28 cellular contexts compared by ENCODE assay signal in the genomic region with DNA sequence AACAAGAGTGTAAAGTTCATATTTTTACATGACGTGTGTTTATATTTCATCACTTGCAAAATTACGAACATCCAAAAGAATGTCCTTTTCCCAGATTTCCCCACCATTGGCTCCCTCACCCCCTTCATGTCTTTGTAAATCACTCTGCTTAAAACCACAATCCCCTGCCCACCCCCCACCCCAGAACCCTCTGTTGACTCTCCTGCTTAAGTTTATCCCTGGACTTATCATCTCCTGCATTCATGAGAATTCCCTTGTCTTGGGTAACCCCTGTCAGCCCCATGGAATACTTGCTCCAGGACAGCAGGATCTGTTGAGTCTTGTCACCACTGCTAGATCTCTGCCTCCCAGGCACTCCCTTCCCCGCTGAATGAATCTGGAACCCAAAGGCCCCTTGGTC.
DNase-seq lines count a peak whose midpoint lies in the region; TF ChIP-seq lines count a peak whose summit lies in the region.
"Had no signal": no experiment of that assay in that cellular context is flagged by ENCODE, and none has a peak within 500 bp of the region (broad histone marks: within the 10 kb centered on the region; RNA-seq: fewer than 3 reads in every experiment).

No MANE protein-coding gene starts in this region.

- H3K36me3 ChIP-seq in hepatocyte (replicated peaks; ENCODE audit: insufficient read depth, low read depth) (no peaks in the 10 kb centered on the region), tibial artery (peaks cover 74 to 96% (median 90%) of the 10 kb centered on the region in 3 donors), A673 (ENCODE audit: insufficient read depth, low read length, poor library complexity, severe bottlenecking) (no peaks in the 10 kb centered on the region)
- H3K36me3 ChIP-seq: neutrophil had no signal

- peak overlapping the region; percentile 75 for H3K27ac Mint-ChIP-seq in endothelial cell (ENCODE audit: unreplicated experiment)
- H3K27ac Mint-ChIP-seq: activated CD4-positive, alpha-beta T cell treated with anti-CD3 and anti-CD28 coated beads for 36 hours; activated CD8-positive, alpha-beta T cell treated with anti-CD3 and anti-CD28 coated beads for 36 hours; naive B cell had no signal

- H4K20me1 ChIP-seq in hepatocyte (ENCODE audit: insufficient read depth, poor library complexity, severe bottlenecking), result no peaks in the 10 kb centered on the region

- no peaks in the 10 kb centered on the region for H3K9me3 Mint-ChIP-seq in endothelial cell (ENCODE audit: unreplicated experiment)
- H3K9me3 Mint-ChIP-seq: activated CD8-positive, alpha-beta T cell treated with anti-CD3 and anti-CD28 coated beads for 36 hours had no signal

- H3K4me1 ChIP-seq in hepatocyte (ENCODE audit: insufficient read depth), result peaks cover 18% of the 10 kb centered on the region
- H3K4me1 ChIP-seq in tibial artery, result peaks cover 0 to 10% (median 0%) of the 10 kb centered on the region in 4 donors
- H3K4me1 ChIP-seq in A673 (ENCODE audit: insufficient read depth, low read length, poor library complexity, severe bottlenecking), result no peaks in the 10 kb centered on the region
- H3K4me1 ChIP-seq: stomach had no signal

- intact Hi-C loops in tibial artery (cut with DNase I; ENCODE audit: low total_unique reads), result no loop called here
- intact Hi-C loops in A673 (cut with micrococcal nuclease; ENCODE audit: unreplicated experiment), result no loop called here

- no peak overlapping the region for H2AFZ ChIP-seq in hepatocyte

- H3K27me3 Mint-ChIP-seq in endothelial cell (ENCODE audit: unreplicated experiment), result peaks cover 28% of the 10 kb centered on the region

- H3K9me3 ChIP-seq in hepatocyte (ENCODE audit: low read depth) (no peaks in the 10 kb centered on the region), tibial artery (no peaks in the 10 kb centered on the region), A673 (ENCODE audit: low read depth, low read length, poor library complexity, severe bottlenecking) (no peaks in the 10 kb centered on the region)
- H3K9me3 ChIP-seq: neutrophil, stomach, tibial nerve had no signal

- H3K36me3 Mint-ChIP-seq in endothelial cell (ENCODE audit: low read depth, unreplicated experiment), result peaks cover 91% of the 10 kb centered on the region
- H3K36me3 Mint-ChIP-seq: naive B cell had no signal

- no peaks in the 10 kb centered on the region for H3K79me2 ChIP-seq in hepatocyte

- no peak overlapping the region for H3K4me3 Mint-ChIP-seq in endothelial cell (ENCODE audit: unreplicated experiment)
- H3K4me3 Mint-ChIP-seq: activated CD4-positive, alpha-beta T cell treated with anti-CD3 and anti-CD28 coated beads for 36 hours; activated CD8-positive, alpha-beta T cell treated with anti-CD3 and anti-CD28 coated beads for 36 hours; naive B cell had no signal

- BruUV-seq in A673 (replicated peaks; lab: Mats Ljungman, UMichigan), result no TSS peak

- H3K27ac ChIP-seq in hepatocyte, result peak overlapping the region; percentile 69
- peak overlapping the region; percentile 28 to 30 for H3K27ac ChIP-seq in tibial artery
- no peak overlapping the region for H3K27ac ChIP-seq in A673 (ENCODE audit: low read depth, low read length, poor library complexity, severe bottlenecking)
- H3K27ac ChIP-seq: neutrophil, tibial nerve, VCaP had no signal

- 52% methylated on average over 3 of the region's 3 CpGs for WGBS in hepatocyte (ENCODE audit: low lambda C conversion rate, missing lambda C conversion rate)

- POLR2A ChIA-PET in A673 (lab: Charles Lee; ENCODE audit: low non-redundant PET), result no interaction called here

- H3K27me3 ChIP-seq in hepatocyte (no peaks in the 10 kb centered on the region), tibial artery (no peaks in the 10 kb centered on the region), A673 (replicated peaks; ENCODE audit: insufficient read depth, low read depth, low read length, poor library complexity) (no peaks in the 10 kb centered on the region)
- H3K27me3 ChIP-seq: neutrophil, stomach, tibial nerve had no signal

- no peak overlapping the region for H3K4me2 ChIP-seq in hepatocyte

- no peaks in the 10 kb centered on the region for H3K9me2 ChIP-seq in hepatocyte (replicated peaks; ENCODE audit: insufficient read depth)

- H3K4me1 Mint-ChIP-seq in endothelial cell (ENCODE audit: unreplicated experiment), result peaks cover 44% of the 10 kb centered on the region
- H3K4me1 Mint-ChIP-seq: activated CD4-positive, alpha-beta T cell treated with anti-CD3 and anti-CD28 coated beads for 36 hours; naive B cell had no signal

- TF ChIP-seq CTCF in endothelial cell (IDR thresholded peaks at IDR 0.05; ENCODE audit: unreplicated experiment), result no peak
- no peak for TF ChIP-seq CTCF in hepatocyte (IDR thresholded peaks at IDR 0.05; ENCODE audit: poor library complexity)
- no peak for TF ChIP-seq CTCF in tibial artery (IDR thresholded peaks at IDR 0.05)
- no peak for TF ChIP-seq CTCF in A673 (conservative IDR thresholded peaks at IDR 0.05; ENCODE audit: low read depth, low read length)

- DNase-seq in amniotic epithelial cell (ENCODE audit: low read depth) (peak; percentile 98), endothelial cell (ENCODE audit: low spot score) (no peak), hepatocyte (ENCODE audit: low spot score) (peak; percentile 39), tibial artery (no peak), A673 (ENCODE audit: low spot score) (no peak), NCI-H1105 treated with DMSO at 0.1 percent for 48 hours (lab: John Stamatoyannopoulos, UW) (no peak), activated gamma-delta T cell (lab: John Stamatoyannopoulos, UW) (no peak)
- DNase-seq: activated CD4-positive, alpha-beta T cell treated with anti-CD3 and anti-CD28 coated beads for 36 hours; activated CD8-positive, alpha-beta memory T cell treated with anti-CD3 and anti-CD28 coated beads, Interleukin-2, amount 50 U/mL, for 48 hours; activated CD8-positive, alpha-beta T cell treated with anti-CD3 and anti-CD28 coated beads for 36 hours; activated naive CD4-positive, alpha-beta T cell treated with anti-CD3 and anti-CD28 coated beads, Interleukin-2, amount 50 U/mL, for 16 hours; amniotic stem cell; effector CD8-positive, alpha-beta T cell; islet precursor cell; left ventricle myocardium superior; midbrain; naive B cell; NCI-H1092; NCI-H187; NCI-H510A; OCI-M1; right cardiac atrium; stimulated activated CD4-positive, alpha-beta T cell treated with anti-CD3 and anti-CD28 coated beads, Interleukin-4, amount 100 ng/mL, for 1 hour; stomach; T1000 had no signal

- no peak overlapping the region for H3K4me3 ChIP-seq in hepatocyte
- no peak overlapping the region for H3K4me3 ChIP-seq in tibial artery
- no peak overlapping the region for H3K4me3 ChIP-seq in A673 (ENCODE audit: low read depth, low read length, poor library complexity, severe bottlenecking)
- H3K4me3 ChIP-seq: stomach, tibial nerve had no signal

- CTCF ChIA-PET in A673 (lab: Charles Lee), result no interaction called here

Comparison
In these comparisons a context has a peak if more than half of its experiments do, and no peak if none do; other contexts are left out.
1. DNase-seq: peak in amniotic epithelial cell (single experiment) and hepatocyte (single experiment); none in endothelial cell (single experiment), tibial artery (0 of 2), A673 (single experiment), NCI-H1105 treated with DMSO at 0.1 percent for 48 hours (single experiment) and activated gamma-delta T cell (single experiment).